ENCODE assay signal across 22 cellular contexts in genomic region chr16:69274699-69275235, GRCh38. TPM values are rescaled to one million over a fixed set of nuclear protein-coding genes. Genes with fewer than 3 reads are reported as not detected.
DNase-seq lines count a peak whose midpoint lies in the region; ATAC-seq, FAIRE-seq and TF ChIP-seq lines count a peak whose summit lies in the region.
"Had no signal": no experiment of that assay in that cellular context is flagged by ENCODE, and none has a peak within 500 bp of the region (broad histone marks: within the 10 kb centered on the region; RNA-seq: fewer than 3 reads in every experiment).

No MANE protein-coding gene starts in this region.

- H2AFZ ChIP-seq in HepG2 (ENCODE audit: low read length) (no peak overlapping the region), osteoblast (ENCODE audit: low read length) (no peak overlapping the region)

- DNase-seq in HepG2 (ENCODE audit: low spot score) (no peak), right lobe of liver (no peak), astrocyte of the hippocampus (ENCODE audit: low read depth, low spot score) (peak; percentile 19), osteoblast (ENCODE audit: insufficient read length, low spot score, missing footprints) (no peak), uterus (no peak), GM12891 (ENCODE audit: insufficient read length, low spot score) (no peak)
- DNase-seq in activated CD4-positive, alpha-beta T cell treated with anti-CD3 and anti-CD28 coated beads for 1 hour: no peak
- DNase-seq: activated B cell treated with CpG ODN at 0.5 μM for 24 hours; activated CD8-positive, alpha-beta T cell treated with anti-CD3 and anti-CD28 coated beads for 36 hours; activated gamma-delta T cell treated with Interleukin-2 at 50 U/mL for 16 hours; activated T-cell treated with anti-CD3 and anti-CD28 coated beads for 4 hours; amniotic stem cell; EL; NCI-H526 treated with DMSO at 0.1 percent for 48 hours; stimulated activated CD4-positive, alpha-beta T cell treated with anti-CD3 and anti-CD28 coated beads, Interleukin-4, amount 100 ng/mL, for 4 hours; stimulated activated naive CD8-positive, alpha-beta T cell treated with anti-CD3 and anti-CD28 coated beads, Interleukin-15, amount 100 ng/mL, for 72 hours; T-helper 9 cell had no signal

- ATAC-seq in HepG2 (no peak), right lobe of liver (no peak), HG02970 (IDR thresholded peaks at IDR 0.05; ENCODE audit: low FRiP score, unreplicated experiment) (no peak)
- ATAC-seq: A549; activated CD8-positive, alpha-beta T cell treated with anti-CD3 and anti-CD28 coated beads for 36 hours; stimulated activated naive CD8-positive, alpha-beta T cell treated with anti-CD3 and anti-CD28 coated beads, Interleukin-15, amount 100 ng/mL, for 72 hours had no signal

- TF ChIP-seq EP300 in HepG2 (IDR thresholded peaks at IDR 0.05; ENCODE audit: low read depth in 2 of 2, low read length in 2 of 2): no peak
- no peak for TF ChIP-seq EP300 in HepG2 (CRISPR knock-in tag; IDR thresholded peaks at IDR 0.05; ENCODE audit: borderline replicate concordance)

- H3K36me3 ChIP-seq in HepG2 (replicated peaks in 1 of 2; ENCODE audit: control insufficient read depth in 1 of 2, insufficient read depth in 2 of 2, low read length in 2 of 2): peaks cover 2 to 18% of the 10 kb centered on the region in 2 experiments; a peak in 4 of 5 replicates
- peaks cover 0 to 8% (median under 1%) of the 10 kb centered on the region in 4 donors for H3K36me3 ChIP-seq in right lobe of liver
- H3K36me3 ChIP-seq in osteoblast (ENCODE audit: insufficient read depth, low read length): peaks cover 5% of the 10 kb centered on the region
- no peaks in the 10 kb centered on the region for H3K36me3 ChIP-seq in uterus

- no peak for TF ChIP-seq CTCF in HepG2 (CRISPR knock-in tag; IDR thresholded peaks at IDR 0.05)
- TF ChIP-seq CTCF in right lobe of liver (IDR thresholded peaks at IDR 0.05): no peak
- TF ChIP-seq CTCF in osteoblast (IDR thresholded peaks at IDR 0.05; ENCODE audit: extremely low read depth, low read depth, low read length): no peak
- TF ChIP-seq CTCF in uterus (IDR thresholded peaks at IDR 0.05): no peak

- no peak overlapping the region for H3K27ac ChIP-seq in HepG2 (ENCODE audit: extremely low read length, insufficient read depth, low read length)
- no peak overlapping the region for H3K27ac ChIP-seq in right lobe of liver
- peak overlapping the region; percentile 88 for H3K27ac ChIP-seq in osteoblast (ENCODE audit: low read depth, low read length)
- H3K27ac ChIP-seq in uterus: peak overlapping the region; percentile 69 to 72
- H3K27ac ChIP-seq: A549, BLaER1, RWPE1 had no signal

- no peak overlapping the region for H3K9ac ChIP-seq in HepG2 (ENCODE audit: insufficient read depth, low read depth, low read length)
- H3K9ac ChIP-seq: BLaER1 had no signal

- no peak for TF ChIP-seq POLR2A in HepG2 (IDR thresholded peaks at IDR 0.05; ENCODE audit: insufficient read depth in 1 of 2, low read depth in 2 of 2, low read length in 2 of 2)
- TF ChIP-seq POLR2A in right lobe of liver (IDR thresholded peaks at IDR 0.05): no peak
- TF ChIP-seq POLR2A in uterus (IDR thresholded peaks at IDR 0.05): no peak
- TF ChIP-seq POLR2A in GM12891 (IDR thresholded peaks at IDR 0.05; ENCODE audit: low read depth, low read length): no peak

- BruUV-seq in HepG2 (replicated peaks; lab: Mats Ljungman, UMichigan): no TSS peak

- CTCF ChIA-PET in HepG2 (lab: Yijun Ruan, JAX; ENCODE audit: low intra/inter-chr PET ratio, low total read pairs): no interaction called here

- H3K27me3 ChIP-seq in HepG2 (ENCODE audit: control insufficient read depth in 1 of 2, insufficient read depth in 2 of 2, low read length in 2 of 2): no peaks in the 10 kb centered on the region
- no peaks in the 10 kb centered on the region for H3K27me3 ChIP-seq in right lobe of liver
- no peaks in the 10 kb centered on the region for H3K27me3 ChIP-seq in osteoblast (ENCODE audit: insufficient read depth, low read length)
- H3K27me3 ChIP-seq in uterus: no peaks in the 10 kb centered on the region
- H3K27me3 ChIP-seq: BLaER1 had no signal

- TF ChIP-seq RAD21 in HepG2 (CRISPR knock-in tag; IDR thresholded peaks at IDR 0.05): no peak

- WGBS in HepG2 (ENCODE audit: low lambda C conversion rate): 95% methylated on average over 4 of the region's 4 CpGs
- WGBS in right lobe of liver (ENCODE audit: insufficient coverage, low coverage, low lambda C conversion rate, missing lambda C conversion rate): 77% methylated on average over 3 of the region's 4 CpGs

- H4K20me1 ChIP-seq in HepG2 (ENCODE audit: insufficient read depth, low read length): no peaks in the 10 kb centered on the region
- H4K20me1 ChIP-seq in osteoblast (ENCODE audit: insufficient read depth, low read length): no peaks in the 10 kb centered on the region
- H4K20me1 ChIP-seq: BLaER1 had no signal

- H3K9me3 ChIP-seq in HepG2 (ENCODE audit: low read length) (no peaks in the 10 kb centered on the region), right lobe of liver (no peaks in the 10 kb centered on the region), osteoblast (ENCODE audit: low read depth, low read length) (no peaks in the 10 kb centered on the region), uterus (no peaks in the 10 kb centered on the region)
- H3K9me3 ChIP-seq: A549, BLaER1 had no signal

- FAIRE-seq in HepG2 (lab: Jason Lieb, UNC) (no peak), GM12891 (lab: Jason Lieb, UNC) (no peak)
- FAIRE-seq: A549, H1 had no signal

- H3K4me1 ChIP-seq in HepG2 (ENCODE audit: insufficient read depth, low read length) (no peaks in the 10 kb centered on the region), right lobe of liver (no peaks in the 10 kb centered on the region), osteoblast (ENCODE audit: insufficient read depth, low read length) (peaks cover 56% of the 10 kb centered on the region), uterus (peaks cover 4 to 6% of the 10 kb centered on the region in 2 donors)
- H3K4me1 ChIP-seq: A549, BLaER1 had no signal

- POLR2A ChIA-PET in HepG2 (lab: Yijun Ruan, JAX): interaction anchor here (1.3 kb wide), 1 partner anchor 87 kb away, joined by 4 read pairs; no protein-coding TSS in a partner anchor

- H3K4me3 ChIP-seq in HepG2 (replicated peaks in 1 of 3; ENCODE audit: insufficient read depth in 1 of 3, low read depth in 2 of 3, low read length in 3 of 3) (no peak overlapping the region), right lobe of liver (no peak overlapping the region), osteoblast (ENCODE audit: insufficient read depth, low read length) (no peak overlapping the region), uterus (no peak overlapping the region)
- H3K4me3 ChIP-seq: A549, BLaER1 had no signal

- in situ Hi-C loops in HepG2 (cut with HindIII; ENCODE audit: extremely low pct_ligation_motif_present, low pct_unique_long_range_greater_than_20kb): no loop called here

- H3K4me2 ChIP-seq in HepG2 (ENCODE audit: low read depth, low read length) (no peak overlapping the region), osteoblast (ENCODE audit: insufficient read depth, low read length) (peak overlapping the region; percentile 69)
- H3K4me2 ChIP-seq: A549, BLaER1 had no signal

- intact Hi-C loops in HepG2 (cut with micrococcal nuclease; ENCODE audit: unreplicated experiment) (no loop called here), right lobe of liver (cut with DNase I) (no loop called here), uterus (cut with DNase I; ENCODE audit: low total_unique reads) (loop anchor here (5.0 kb wide), 1 partner anchor 127 kb away; no protein-coding TSS in a partner anchor)

- H3K79me2 ChIP-seq in HepG2 (ENCODE audit: insufficient read depth, low read length) (no peaks in the 10 kb centered on the region), osteoblast (ENCODE audit: insufficient read depth, low read length) (peaks cover 12% of the 10 kb centered on the region)

RNA-seq across cellular contexts. Expression of gene VPS4A, which starts 36.4 kb away (rescaled TPM):
- 21.0 and 27.9 TPM in 2 replicates for total RNA-seq in HepG2 (2016; rRNA removed; fragmentation: Illumina TruSeq; extraction: Trizol)
- 22.9 and 26.6 TPM in 2 replicates for total RNA-seq in HepG2 (2016; cell fraction: cytosol; rRNA removed; fragmentation: Illumina TruSeq; extraction: Trizol; ENCODE audit: low read depth)
- 20.6 and 26.3 TPM in 2 replicates for total RNA-seq in HepG2 (2016; cell fraction: insoluble cytoplasmic fraction; rRNA removed; fragmentation: Illumina TruSeq; extraction: Trizol)
- 35.0 and 37.1 TPM in 2 replicates for total RNA-seq in HepG2 (2016; cell fraction: membrane; rRNA removed; fragmentation: Illumina TruSeq; extraction: Trizol)
- total RNA-seq in HepG2 (2016; cell fraction: nucleus; rRNA removed; fragmentation: Illumina TruSeq; extraction: Trizol): 20.1 and 24.2 TPM in 2 replicates
- 13.2 and 15.7 TPM in 2 replicates for polyA plus RNA-seq in HepG2 (2011; rRNA removed)
- 13.5 TPM in 2 replicates for polyA plus RNA-seq in HepG2 (2011; cell fraction: cytosol; rRNA removed)
- 19.8 and 23.6 TPM in 2 replicates for polyA plus RNA-seq in HepG2 (2011; cell fraction: nucleus; rRNA removed)
- polyA plus RNA-seq in HepG2 (2012): 35.1 and 39.0 TPM in 2 replicates
- polyA plus RNA-seq in HepG2 (2016; cell fraction: cytosol; fragmentation: Illumina TruSeq; extraction: Trizol; ENCODE audit: low read depth): 17.7 and 22.9 TPM in 2 replicates
- 25.9 and 27.3 TPM in 2 replicates for polyA plus RNA-seq in HepG2 (2016; cell fraction: insoluble cytoplasmic fraction; fragmentation: Illumina TruSeq; extraction: Trizol; ENCODE audit: low read depth)
- polyA plus RNA-seq in HepG2 (2016; cell fraction: membrane; fragmentation: Illumina TruSeq; extraction: Trizol; ENCODE audit: low read depth): 29.1 and 33.5 TPM in 2 replicates
- 40.5 and 45.1 TPM in 2 replicates for polyA plus RNA-seq in HepG2 (2016; cell fraction: nucleus; fragmentation: Illumina TruSeq; extraction: Trizol; ENCODE audit: insufficient read depth, low read depth)
- polyA minus RNA-seq in HepG2 (2011; rRNA and poly(A)+ RNA removed; ENCODE audit: low replicate concordance): 26.2 and 31.9 TPM in 2 replicates
- 8.4 and 11.2 TPM in 2 replicates for polyA minus RNA-seq in HepG2 (2011; cell fraction: cytosol; rRNA and poly(A)+ RNA removed)
- 15.3 and 19.3 TPM in 2 replicates for polyA minus RNA-seq in HepG2 (2011; cell fraction: nucleus; rRNA and poly(A)+ RNA removed)
- total RNA-seq in right lobe of liver: 10 to 100 TPM in 5 of 6 experiments, 1 to 10 TPM in 1; 9.6 to 15.3 (median 12.3) TPM
- total RNA-seq in osteoblast: 31.8 and 32.6 TPM in 2 replicates
- total RNA-seq in uterus: 10 to 100 TPM; 14.6 to 39.5 (median 25.0) TPM
- 22.4 TPM for polyA plus RNA-seq in GM12891 (2012; ENCODE audit: low read depth, missing spikeins)

RNA-seq across cellular contexts. Expression of gene PDF, which starts 55.6 kb away (rescaled TPM):
- total RNA-seq in HepG2 (2016; rRNA removed; fragmentation: Illumina TruSeq; extraction: Trizol) (26.8 and 48.8 TPM in 2 replicates), right lobe of liver (10 to 100 TPM; 13.5 to 38.5 (median 15.7) TPM), osteoblast (11.2 and 13.0 TPM in 2 replicates), uterus (10 to 100 TPM in 2 of 4 donors, 1 to 10 TPM in 2; 3.2 to 69.9 (median 13.2) TPM)
- total RNA-seq in HepG2 (2016; cell fraction: cytosol; rRNA removed; fragmentation: Illumina TruSeq; extraction: Trizol; ENCODE audit: low read depth): 18.2 and 24.6 TPM in 2 replicates
- 28.5 and 44.0 TPM in 2 replicates for total RNA-seq in HepG2 (2016; cell fraction: insoluble cytoplasmic fraction; rRNA removed; fragmentation: Illumina TruSeq; extraction: Trizol)
- 38.4 and 44.7 TPM in 2 replicates for total RNA-seq in HepG2 (2016; cell fraction: membrane; rRNA removed; fragmentation: Illumina TruSeq; extraction: Trizol)
- 29.9 and 30.3 TPM in 2 replicates for total RNA-seq in HepG2 (2016; cell fraction: nucleus; rRNA removed; fragmentation: Illumina TruSeq; extraction: Trizol)
- polyA plus RNA-seq in HepG2 (2011; rRNA removed): 12.4 and 15.5 TPM in 2 replicates
- 22.8 and 23.1 TPM in 2 replicates for polyA plus RNA-seq in HepG2 (2011; cell fraction: cytosol; rRNA removed)
- polyA plus RNA-seq in HepG2 (2011; cell fraction: nucleus; rRNA removed): 24.7 and 25.0 TPM in 2 replicates
- polyA plus RNA-seq in HepG2 (2012): 6.4 and 8.7 TPM in 2 replicates
- 23.5 and 29.1 TPM in 2 replicates for polyA plus RNA-seq in HepG2 (2016; cell fraction: cytosol; fragmentation: Illumina TruSeq; extraction: Trizol; ENCODE audit: low read depth)
- polyA plus RNA-seq in HepG2 (2016; cell fraction: insoluble cytoplasmic fraction; fragmentation: Illumina TruSeq; extraction: Trizol; ENCODE audit: low read depth): 23.7 and 27.1 TPM in 2 replicates
- 21.1 and 25.6 TPM in 2 replicates for polyA plus RNA-seq in HepG2 (2016; cell fraction: membrane; fragmentation: Illumina TruSeq; extraction: Trizol; ENCODE audit: low read depth)
- 37.8 and 54.6 TPM in 2 replicates for polyA plus RNA-seq in HepG2 (2016; cell fraction: nucleus; fragmentation: Illumina TruSeq; extraction: Trizol; ENCODE audit: insufficient read depth, low read depth)
- 4.4 and 16.0 TPM in 2 replicates for polyA minus RNA-seq in HepG2 (2011; rRNA and poly(A)+ RNA removed; ENCODE audit: low replicate concordance)
- 15.6 and 19.5 TPM in 2 replicates for polyA minus RNA-seq in HepG2 (2011; cell fraction: cytosol; rRNA and poly(A)+ RNA removed)
- 6.3 and 19.4 TPM in 2 replicates for polyA minus RNA-seq in HepG2 (2011; cell fraction: nucleus; rRNA and poly(A)+ RNA removed)
- 9.6 TPM for polyA plus RNA-seq in GM12891 (2012; ENCODE audit: low read depth, missing spikeins)

Comparison
In these comparisons a context has a peak if more than half of its experiments do, and no peak if none do; other contexts are left out.
1. H3K27ac ChIP-seq: peak in osteoblast (single experiment) and uterus (2 of 2); none in HepG2 (single experiment) and right lobe of liver (0 of 3).